ENCODE assay signal across 16 cellular contexts in genomic region chr13:30831515-30831914, GRCh38.
"Had no signal": no experiment of that assay in that cellular context is flagged by ENCODE, and none has a peak within 500 bp of the region (broad histone marks: within the 10 kb centered on the region; RNA-seq: fewer than 3 reads in every experiment).

No MANE protein-coding gene starts in this region.

- H3K27ac ChIP-seq: ascending aorta, stomach, testis had no signal

- ATAC-seq: activated naive CD8-positive, alpha-beta T cell treated with anti-CD3 and anti-CD28 coated beads, Interleukin-2, amount 50 U/mL, for 24 hours; effector memory CD8-positive, alpha-beta T cell; left cardiac atrium; natural killer cell; right cardiac atrium had no signal

- H3K36me3 ChIP-seq: ascending aorta, breast epithelium, stomach had no signal

- H3K4me1 ChIP-seq: ascending aorta, breast epithelium had no signal

- DNase-seq: activated CD4-positive, alpha-beta T cell treated with anti-CD3 and anti-CD28 coated beads for 1 hour; activated CD4-positive, alpha-beta T cell treated with anti-CD3 and anti-CD28 coated beads, Interleukin-2, amount 50 U/mL, for 48 hours; activated naive CD4-positive, alpha-beta T cell treated with anti-CD3 and anti-CD28 coated beads for 36 hours; activated naive CD8-positive, alpha-beta T cell treated with anti-CD3 and anti-CD28 coated beads, Interleukin-2, amount 50 U/mL, for 24 hours; activated T-cell treated with anti-CD3 and anti-CD28 coated beads, Interleukin-2, amount 50 U/mL, for 1 hour; dermis blood vessel endothelial cell; effector memory CD8-positive, alpha-beta T cell; head of caudate nucleus; left cardiac atrium; natural killer cell; occipital lobe; right cardiac atrium; stomach; testis had no signal

- H3K27me3 ChIP-seq: ascending aorta, breast epithelium, testis had no signal

- H3K9me3 ChIP-seq: ascending aorta, breast epithelium, stomach, testis had no signal

- H3K4me3 ChIP-seq: ascending aorta, breast epithelium, stomach, testis had no signal
